Comparison of ENCODE assay signal across 17 cellular contexts in genomic region chr10:132155723-132156381, GRCh38. TPM values are rescaled to one million over a fixed set of nuclear protein-coding genes. Genes with fewer than 3 reads are reported as not detected.
DNase-seq lines count a peak whose midpoint lies in the region; ATAC-seq and TF ChIP-seq lines count a peak whose summit lies in the region.
"Had no signal": no experiment of that assay in that cellular context is flagged by ENCODE, and none has a peak within 500 bp of the region (broad histone marks: within the 10 kb centered on the region; RNA-seq: fewer than 3 reads in every experiment).

No MANE protein-coding gene starts in this region.

- peak overlapping the region; percentile 83 for H3K18ac ChIP-seq in neuronal stem cell (ENCODE audit: low read length)

- no peak overlapping the region for H2AFZ ChIP-seq in neuronal stem cell (ENCODE audit: low read length)

- no peaks in the 10 kb centered on the region for H3K4me1 ChIP-seq in right cardiac atrium (ENCODE audit: control insufficient read depth, insufficient read depth, low read length)
- H3K4me1 ChIP-seq in left ventricle myocardium inferior = no peaks in the 10 kb centered on the region
- H3K4me1 ChIP-seq in neuronal stem cell (ENCODE audit: control insufficient read depth in 2 of 2, insufficient read depth in 1 of 2, low read depth in 1 of 2, low read length in 2 of 2) = no peaks in the 10 kb centered on the region

- WGBS in right cardiac atrium = 80% methylated on average over 15 of the region's 15 CpGs
- WGBS in neuronal stem cell (ENCODE audit: extremely low coverage in 2 of 2, insufficient read length in 2 of 2, insufficient replicate concordance in 1 of 2), 2 donors = no CpG with 5 or more reads among the region's 15 CpGs

- ATAC-seq in right cardiac atrium (peak in 1 of 2 donors; percentile 25), GM19023 (IDR thresholded peaks at IDR 0.05; ENCODE audit: unreplicated experiment) (no peak)
- no peak for ATAC-seq in stimulated activated effector memory CD8-positive, alpha-beta T cell treated with anti-CD3 and anti-CD28 coated beads, Interleukin-12 subunit alpha, Interleukin-12 subunit beta, amount 100 ng/mL, for 72 hours
- ATAC-seq: CD8-positive, alpha-beta T cell had no signal

- H2AK5ac ChIP-seq in neuronal stem cell (ENCODE audit: low read depth, low read length) = no peak overlapping the region

- DNase-seq in right cardiac atrium = peak in 2 of 3 donors; percentile 2 to 36
- no peak for DNase-seq in left ventricle myocardium inferior
- no peak for DNase-seq in neuronal stem cell (ENCODE audit: low spot score)
- no peak for DNase-seq in stimulated activated effector memory CD8-positive, alpha-beta T cell treated with anti-CD3 and anti-CD28 coated beads, Interleukin-12 subunit alpha, Interleukin-12 subunit beta, amount 100 ng/mL, for 72 hours (ENCODE audit: low spot score in 2 of 2)
- DNase-seq in stimulated activated CD4-positive, alpha-beta T cell treated with anti-CD3 and anti-CD28 coated beads, Interleukin-15, amount 100 ng/mL, for 24 hours = no peak
- no peak for DNase-seq in activated CD4-positive, alpha-beta memory T cell treated with anti-CD3 and anti-CD28 coated beads, Interleukin-2, amount 10 ng/mL, durations not matched to agents 7 days and 5 days
- DNase-seq: CD8-positive, alpha-beta T cell; COR-L47; DMS153; DMS79 treated with DMSO at 0.1 percent for 48 hours; EL; GOT3; H9 had no signal

- H3K9me3 ChIP-seq in right cardiac atrium (ENCODE audit: control insufficient read depth, low read length) (no peaks in the 10 kb centered on the region), left ventricle myocardium inferior (replicated peaks) (no peaks in the 10 kb centered on the region), neuronal stem cell (replicated peaks in 1 of 2; ENCODE audit: control insufficient read depth in 2 of 2, insufficient read depth in 1 of 2, low read depth in 1 of 2, low read length in 2 of 2) (no peaks in the 10 kb centered on the region)

- peaks cover 13% of the 10 kb centered on the region for H3K4me1 Mint-ChIP-seq in stimulated activated effector memory CD8-positive, alpha-beta T cell treated with anti-CD3 and anti-CD28 coated beads, Interleukin-12 subunit alpha, Interleukin-12 subunit beta, amount 100 ng/mL, for 72 hours
- peaks cover 16% of the 10 kb centered on the region for H3K4me1 Mint-ChIP-seq in activated CD4-positive, alpha-beta memory T cell treated with anti-CD3 and anti-CD28 coated beads, Interleukin-2, amount 10 ng/mL, durations not matched to agents 7 days and 5 days
- H3K4me1 Mint-ChIP-seq: B cell had no signal

- no peak overlapping the region for H3K4ac ChIP-seq in neuronal stem cell (ENCODE audit: low read length)

- CTCF ChIA-PET in activated CD4-positive, alpha-beta memory T cell treated with anti-CD3 and anti-CD28 coated beads, Interleukin-2, amount 10 ng/mL, durations not matched to agents 7 days and 5 days (lab: Charles Lee) = no interaction called here

- POLR2A ChIA-PET in activated CD4-positive, alpha-beta memory T cell treated with anti-CD3 and anti-CD28 coated beads, Interleukin-2, amount 10 ng/mL, durations not matched to agents 7 days and 5 days (lab: Charles Lee) = no interaction called here

- H3K36me3 Mint-ChIP-seq in stimulated activated effector memory CD8-positive, alpha-beta T cell treated with anti-CD3 and anti-CD28 coated beads, Interleukin-12 subunit alpha, Interleukin-12 subunit beta, amount 100 ng/mL, for 72 hours = no peaks in the 10 kb centered on the region
- no peaks in the 10 kb centered on the region for H3K36me3 Mint-ChIP-seq in activated CD4-positive, alpha-beta memory T cell treated with anti-CD3 and anti-CD28 coated beads, Interleukin-2, amount 10 ng/mL, durations not matched to agents 7 days and 5 days (ENCODE audit: low read depth)
- H3K36me3 Mint-ChIP-seq: CD8-positive, alpha-beta T cell had no signal

- peak overlapping the region; percentile 3 for H4K8ac ChIP-seq in neuronal stem cell (ENCODE audit: low read depth, low read length)

- H3K27ac Mint-ChIP-seq in stimulated activated effector memory CD8-positive, alpha-beta T cell treated with anti-CD3 and anti-CD28 coated beads, Interleukin-12 subunit alpha, Interleukin-12 subunit beta, amount 100 ng/mL, for 72 hours = peak overlapping the region; percentile 39
- H3K27ac Mint-ChIP-seq in activated CD4-positive, alpha-beta memory T cell treated with anti-CD3 and anti-CD28 coated beads, Interleukin-2, amount 10 ng/mL, durations not matched to agents 7 days and 5 days = no peak overlapping the region
- H3K27ac Mint-ChIP-seq: B cell; CD8-positive, alpha-beta T cell; H9 had no signal

- H3K36me3 ChIP-seq in left ventricle myocardium inferior (peaks cover 6% of the 10 kb centered on the region), neuronal stem cell (replicated peaks in 1 of 2; ENCODE audit: control insufficient read depth in 2 of 2, insufficient read depth in 2 of 2, low read length in 2 of 2) (no peaks in the 10 kb centered on the region)

- H3K23ac ChIP-seq in neuronal stem cell (ENCODE audit: low read depth, low read length, poor library complexity) = peak overlapping the region; percentile 43

- no peak overlapping the region for H2BK15ac ChIP-seq in neuronal stem cell (ENCODE audit: low read length)

- no peak overlapping the region for H2BK120ac ChIP-seq in neuronal stem cell (ENCODE audit: low read depth, low read length)

- H3K27me3 ChIP-seq in right cardiac atrium (ENCODE audit: control insufficient read depth, insufficient read depth) (no peaks in the 10 kb centered on the region), left ventricle myocardium inferior (ENCODE audit: low read depth) (no peaks in the 10 kb centered on the region), neuronal stem cell (ENCODE audit: control insufficient read depth in 3 of 3, insufficient read depth in 3 of 3, low read depth in 1 of 3, low read length in 3 of 3) (no peaks in the 10 kb centered on the region)

- no peak overlapping the region for H2BK12ac ChIP-seq in neuronal stem cell (ENCODE audit: low read length)

- TF ChIP-seq CTCF in left ventricle myocardium inferior (IDR thresholded peaks at IDR 0.05; ENCODE audit: borderline replicate concordance) = no peak

- no peaks in the 10 kb centered on the region for H3K9me3 Mint-ChIP-seq in stimulated activated effector memory CD8-positive, alpha-beta T cell treated with anti-CD3 and anti-CD28 coated beads, Interleukin-12 subunit alpha, Interleukin-12 subunit beta, amount 100 ng/mL, for 72 hours
- H3K9me3 Mint-ChIP-seq in activated CD4-positive, alpha-beta memory T cell treated with anti-CD3 and anti-CD28 coated beads, Interleukin-2, amount 10 ng/mL, durations not matched to agents 7 days and 5 days = no peaks in the 10 kb centered on the region
- H3K9me3 Mint-ChIP-seq: CD8-positive, alpha-beta T cell had no signal

- H3K79me1 ChIP-seq in neuronal stem cell (ENCODE audit: low read depth, low read length) = no peaks in the 10 kb centered on the region

- intact Hi-C loops in right cardiac atrium (cut with DNase I) = no loop called here
- intact Hi-C loops in left ventricle myocardium inferior (cut with micrococcal nuclease) = no loop called here

- H3K4me3 ChIP-seq in right cardiac atrium (ENCODE audit: low read length) (no peak overlapping the region), left ventricle myocardium inferior (no peak overlapping the region), neuronal stem cell (ENCODE audit: low read length in 2 of 2) (no peak overlapping the region)

- H2BK5ac ChIP-seq in neuronal stem cell (ENCODE audit: low read length) = no peak overlapping the region

- H3K27me3 Mint-ChIP-seq in activated CD4-positive, alpha-beta memory T cell treated with anti-CD3 and anti-CD28 coated beads, Interleukin-2, amount 10 ng/mL, durations not matched to agents 7 days and 5 days = no peaks in the 10 kb centered on the region
- H3K27me3 Mint-ChIP-seq: B cell had no signal

- no peak overlapping the region for H3K4me3 Mint-ChIP-seq in stimulated activated effector memory CD8-positive, alpha-beta T cell treated with anti-CD3 and anti-CD28 coated beads, Interleukin-12 subunit alpha, Interleukin-12 subunit beta, amount 100 ng/mL, for 72 hours
- no peak overlapping the region for H3K4me3 Mint-ChIP-seq in activated CD4-positive, alpha-beta memory T cell treated with anti-CD3 and anti-CD28 coated beads, Interleukin-2, amount 10 ng/mL, durations not matched to agents 7 days and 5 days
- H3K4me3 Mint-ChIP-seq: B cell; CD8-positive, alpha-beta T cell; H9 had no signal

- H3K14ac ChIP-seq in neuronal stem cell (ENCODE audit: low read length) = peak overlapping the region; percentile 21

- no peak overlapping the region for H3K9ac ChIP-seq in neuronal stem cell (ENCODE audit: low read depth, low read length, poor library complexity)

- no peak overlapping the region for H3K27ac ChIP-seq in right cardiac atrium (ENCODE audit: low read length)
- no peak overlapping the region for H3K27ac ChIP-seq in left ventricle myocardium inferior (replicated peaks)
- no peak overlapping the region for H3K27ac ChIP-seq in neuronal stem cell (replicated peaks; ENCODE audit: low read length)
- H3K27ac ChIP-seq: C4-2B had no signal

- H3K4me2 ChIP-seq in neuronal stem cell (ENCODE audit: insufficient read depth, low read length, poor library complexity, severe bottlenecking) = no peak overlapping the region

- no peak overlapping the region for H4K91ac ChIP-seq in neuronal stem cell (ENCODE audit: low read depth, low read length, poor library complexity)

RNA-seq across cellular contexts. Expression of gene DPYSL4, which starts 30.9 kb away (rescaled TPM):
- total RNA-seq in right cardiac atrium (10 to 100 TPM in 1 of 4 donors, 1 to 10 TPM in 3; 1.9 to 13.8 (median 5.6) TPM), left ventricle myocardium inferior (42.8 TPM)
- polyA plus RNA-seq in right cardiac atrium = 11.0 TPM
- polyA plus RNA-seq in neuronal stem cell (2013, experiment 1 of 2) = 27.1 TPM
- 25.4 TPM for polyA plus RNA-seq in neuronal stem cell (2013, experiment 2 of 2)
- 1 to 10 TPM; 5.4 to 6.7 TPM for total RNA-seq in activated CD4-positive, alpha-beta memory T cell treated with anti-CD3 and anti-CD28 coated beads, Interleukin-2, amount 10 ng/mL, durations not matched to agents 7 days and 5 days
- total RNA-seq: HT-29 had no signal

Comparison
In these comparisons a context has a peak if more than half of its experiments do, and no peak if none do; other contexts are left out.
1. DNase-seq: peak in right cardiac atrium (2 of 3); none in left ventricle myocardium inferior (single experiment), neuronal stem cell (single experiment), stimulated activated effector memory CD8-positive, alpha-beta T cell treated with anti-CD3 and anti-CD28 coated beads, Interleukin-12 subunit alpha, Interleukin-12 subunit beta, amount 100 ng/mL, for 72 hours (0 of 2), stimulated activated CD4-positive, alpha-beta T cell treated with anti-CD3 and anti-CD28 coated beads, Interleukin-15, amount 100 ng/mL, for 24 hours (single experiment) and activated CD4-positive, alpha-beta memory T cell treated with anti-CD3 and anti-CD28 coated beads, Interleukin-2, amount 10 ng/mL, durations not matched to agents 7 days and 5 days (single experiment).